19 cellular contexts compared by ENCODE assay signal in genomic region chr2:201969938-201970785, GRCh38.
DNase-seq lines count a peak whose midpoint lies in the region; TF ChIP-seq lines count a peak whose summit lies in the region.
"Had no signal": no experiment of that assay in that cellular context is flagged by ENCODE, and none has a peak within 500 bp of the region (broad histone marks: within the 10 kb centered on the region; RNA-seq: fewer than 3 reads in every experiment).

No MANE protein-coding gene starts in this region.

- no peak overlapping the region for H3K9ac ChIP-seq in SK-N-SH

- H3K4me1 Mint-ChIP-seq in osteocyte (ENCODE audit: unreplicated experiment) = peaks cover 37% of the 10 kb centered on the region
- H3K4me1 Mint-ChIP-seq: activated B cell treated with CpG ODN at 0.5 μM for 24 hours had no signal

- H3K4me1 ChIP-seq in SK-N-SH (ENCODE audit: control insufficient read depth in 1 of 2, insufficient read depth in 2 of 2, low read depth in 1 of 2, low read length in 1 of 2) (peaks cover 8 to 66% of the 10 kb centered on the region in 2 experiments; a peak in 2 of 4 replicates), spleen (no peaks in the 10 kb centered on the region)

- H3K9me2 ChIP-seq in SK-N-SH = no peaks in the 10 kb centered on the region

- no peak for TF ChIP-seq EP300 in SK-N-SH (IDR thresholded peaks at IDR 0.05; ENCODE audit: borderline replicate concordance in 1 of 2, low read depth in 1 of 2, low read length in 1 of 2)

- no peak overlapping the region for H3K4me3 Mint-ChIP-seq in osteocyte (ENCODE audit: unreplicated experiment)
- H3K4me3 Mint-ChIP-seq: activated B cell treated with CpG ODN at 0.5 μM for 24 hours; CD4-positive, alpha-beta T cell had no signal

- no peak overlapping the region; the same call in 1 of the 2 replicates for H2AFZ ChIP-seq in SK-N-SH (ENCODE audit: low read depth)

- peak; percentile 5; the same call in 1 of the 2 replicates for TF ChIP-seq RAD21 in SK-N-SH (IDR thresholded peaks at IDR 0.05; ENCODE audit: low read length)

- TF ChIP-seq POLR2A in spleen (IDR thresholded peaks at IDR 0.05) = no peak

- H3K27ac ChIP-seq in SK-N-SH (ENCODE audit: low read depth in 2 of 2, low read length in 1 of 2) = peak overlapping the region; percentile 54 to 66
- H3K27ac ChIP-seq in spleen = no peak overlapping the region
- H3K27ac ChIP-seq: SK-N-MC had no signal

- DNase-seq in EL (peak; percentile 20), SK-N-SH (no peak), fibroblast of mammary gland (ENCODE audit: low read depth) (peak; percentile 82), osteocyte (ENCODE audit: extremely low spot score, unreplicated experiment) (no peak), midbrain (lab: John Stamatoyannopoulos, UW) (no peak), spleen (no peak)
- no peak for DNase-seq in stimulated activated CD4-positive, alpha-beta T cell treated with anti-CD3 and anti-CD28 coated beads, Interleukin-2, amount 100 ng/mL, for 24 hours
- no peak for DNase-seq in activated CD4-positive, CD25-positive, alpha-beta regulatory T cell (lab: John Stamatoyannopoulos, UW)
- DNase-seq: activated B cell treated with CpG ODN at 0.5 μM for 24 hours; activated CD8-positive, alpha-beta memory T cell treated with anti-CD3 and anti-CD28 coated beads, Interleukin-2, amount 50 U/mL, for 4 hours; CD4-positive, alpha-beta T cell; dorsolateral prefrontal cortex; foreskin melanocyte; Karpas-422; NCI-H2171 treated with DMSO at 0.1 percent for 48 hours; NK-92 treated with Interleukin-12 subunit alpha and Interleukin-12 subunit beta, amount 100 ng/mL, for 24 hours; retina; stimulated activated naive CD4-positive, alpha-beta T cell treated with Interleukin-2 at 50 U/mL for 16 hours had no signal

- H3K27me3 ChIP-seq in SK-N-SH (ENCODE audit: insufficient read depth) (no peaks in the 10 kb centered on the region), spleen (replicated peaks in 1 of 7) (peaks cover 0 to 11% (median 0%) of the 10 kb centered on the region in 7 donors)

- no peaks in the 10 kb centered on the region for H4K20me1 ChIP-seq in SK-N-SH (ENCODE audit: insufficient read depth)

- POLR2A ChIA-PET in SK-N-SH (lab: Yijun Ruan, JAX) = no interaction called here

- H3F3A ChIP-seq in SK-N-SH (replicated peaks; ENCODE audit: insufficient read depth) = no peaks in the 10 kb centered on the region

- no peaks in the 10 kb centered on the region for H3K36me3 Mint-ChIP-seq in osteocyte (ENCODE audit: unreplicated experiment)

- H3K79me2 ChIP-seq in SK-N-SH (ENCODE audit: insufficient read depth) = no peaks in the 10 kb centered on the region

- 74% methylated on average over 12 of the region's 12 CpGs for whole genome bisulfite sequencing in SK-N-SH (ENCODE audit: low lambda C conversion rate)
- 45 to 79% (median 58%) methylated on average over 12 of the region's 12 CpGs for WGBS in spleen, 5 donors

- CTCF ChIA-PET in SK-N-SH (lab: Yijun Ruan, JAX) = interaction anchor here (0.7 to 1.5 kb wide), 3 partner anchors 10 to 109 kb away, joined by 3 to 6 read pairs (median 3); no protein-coding TSS in a partner anchor

- H3K9me3 ChIP-seq in SK-N-SH (no peaks in the 10 kb centered on the region), spleen (peaks cover 0 to 5% (median 0%) of the 10 kb centered on the region in 8 donors)

- H3K9me3 Mint-ChIP-seq in osteocyte (ENCODE audit: unreplicated experiment) = no peaks in the 10 kb centered on the region
- H3K9me3 Mint-ChIP-seq: CD4-positive, alpha-beta T cell had no signal

- H3K4me2 ChIP-seq in SK-N-SH = no peak overlapping the region

- intact Hi-C loops in spleen (cut with DNase I; ENCODE audit: low total_unique reads) = no loop called here

- H3K4me3 ChIP-seq in SK-N-SH (ENCODE audit: low read depth in 2 of 2, low read length in 1 of 2) (no peak overlapping the region), fibroblast of mammary gland (ENCODE audit: control insufficient read depth, low read depth, low read length) (no peak overlapping the region), spleen (no peak overlapping the region)
- H3K4me3 ChIP-seq: dorsolateral prefrontal cortex, SK-N-MC had no signal

- peak overlapping the region; percentile 90 for H3K27ac Mint-ChIP-seq in osteocyte (ENCODE audit: unreplicated experiment)
- H3K27ac Mint-ChIP-seq: activated B cell treated with CpG ODN at 0.5 μM for 24 hours; CD4-positive, alpha-beta T cell had no signal

- TF ChIP-seq CTCF in SK-N-SH (IDR thresholded peaks at IDR 0.05) (no peak), fibroblast of mammary gland (conservative IDR thresholded peaks at IDR 0.05; ENCODE audit: control insufficient read depth, insufficient read depth, low read depth, low read length) (no peak), osteocyte (IDR thresholded peaks at IDR 0.05) (no peak), spleen (IDR thresholded peaks at IDR 0.05 in 8 of 11, conservative IDR thresholded peaks at IDR 0.05 in 3 of 11) (no peak)

- no peaks in the 10 kb centered on the region for H3K27me3 Mint-ChIP-seq in osteocyte (ENCODE audit: unreplicated experiment)
- H3K27me3 Mint-ChIP-seq: CD4-positive, alpha-beta T cell had no signal

- no peaks in the 10 kb centered on the region for H3K36me3 ChIP-seq in SK-N-SH (replicated peaks in 1 of 2; ENCODE audit: control insufficient read depth in 1 of 2, insufficient read depth in 2 of 2, low read length in 1 of 2)
- no peaks in the 10 kb centered on the region for H3K36me3 ChIP-seq in spleen

TF ChIP-seq in SK-N-SH, 30 proteins besides CTCF, POLR2A, EP300 and RAD21:
- TF ChIP-seq YY1 (IDR thresholded peaks at IDR 0.05; ENCODE audit: low read depth) (0 out of 2 replicates have a peak, but pooled peaks have one; percentile 32), ELF1 (IDR thresholded peaks at IDR 0.05) (no peak), USF2 (IDR thresholded peaks at IDR 0.05; ENCODE audit: borderline replicate concordance, low read depth, low read length) (no peak), USF1 (IDR thresholded peaks at IDR 0.05; ENCODE audit: borderline replicate concordance, low read depth) (no peak), EZH2phosphoT487 (IDR thresholded peaks at IDR 0.05; ENCODE audit: borderline replicate concordance, low read depth) (no peak), FOXJ3 (CRISPR knock-in tag; IDR thresholded peaks at IDR 0.05) (no peak), ZBTB33 (IDR thresholded peaks at IDR 0.05; ENCODE audit: borderline replicate concordance, low read depth) (no peak), JUND (IDR thresholded peaks at IDR 0.05) (no peak; the same call in none of the 2 replicates), RCOR1 (IDR thresholded peaks at IDR 0.05; ENCODE audit: low read length) (no peak), PBX3 (IDR thresholded peaks at IDR 0.05) (peak; percentile 44), MXI1 (IDR thresholded peaks at IDR 0.05; ENCODE audit: low read depth, low read length) (no peak), MEF2A (IDR thresholded peaks at IDR 0.05; ENCODE audit: borderline replicate concordance, low read depth) (no peak), SMC3 (IDR thresholded peaks at IDR 0.05; ENCODE audit: low read depth, low read length) (no peak), FOSL2 (IDR thresholded peaks at IDR 0.05; ENCODE audit: borderline replicate concordance, low read depth) (peak; percentile 51; the same call in 1 of the 2 replicates), GABPA (IDR thresholded peaks at IDR 0.05; ENCODE audit: low read depth) (no peak)

Comparison
In these comparisons a context has a peak if more than half of its experiments do, and no peak if none do; other contexts are left out.
1. DNase-seq: peak in EL (single experiment) and fibroblast of mammary gland (single experiment); none in SK-N-SH (single experiment), osteocyte (single experiment), midbrain (single experiment), stimulated activated CD4-positive, alpha-beta T cell treated with anti-CD3 and anti-CD28 coated beads, Interleukin-2, amount 100 ng/mL, for 24 hours (0 of 2), spleen (single experiment) and activated CD4-positive, CD25-positive, alpha-beta regulatory T cell (0 of 4).
2. H3K27ac ChIP-seq: peak in SK-N-SH (2 of 2); none in spleen (0 of 8).